ENCODE assay signal across 8 cellular contexts in genomic region chr12:47704719-47705118, GRCh38. TPM values are rescaled to one million over a fixed set of nuclear protein-coding genes. Genes with fewer than 3 reads are reported as not detected.
DNase-seq lines count a peak whose midpoint lies in the region; TF ChIP-seq lines count a peak whose summit lies in the region.

No MANE protein-coding gene starts in this region.

- no peaks in the 10 kb centered on the region for H3K27me3 Mint-ChIP-seq in MCF 10A (ENCODE audit: insufficient read depth, unreplicated experiment)

- H3K9ac ChIP-seq in HUES48 (ENCODE audit: low read depth, low read length) (peak overlapping the region; percentile 52; the same call in 1 of the 2 replicates), muscle layer of colon (ENCODE audit: low read length) (peak overlapping the region; percentile 26)

- H3K4me1 Mint-ChIP-seq in MCF 10A (ENCODE audit: insufficient read depth, unreplicated experiment), result peaks cover 30% of the 10 kb centered on the region

- no peaks in the 10 kb centered on the region for H3K9me3 Mint-ChIP-seq in MCF 10A (ENCODE audit: unreplicated experiment)

- H3K27ac ChIP-seq in HUES48 (ENCODE audit: low read depth, low read length) (no peak overlapping the region), muscle layer of colon (ENCODE audit: low read depth, low read length) (no peak overlapping the region)

- peak overlapping the region; percentile 75 for H3K4me3 ChIP-seq in AG10803 (ENCODE audit: low read length)
- peak overlapping the region; percentile 75 for H3K4me3 ChIP-seq in HUES48 (ENCODE audit: low read depth, low read length)
- H3K4me3 ChIP-seq in muscle layer of colon (ENCODE audit: low read depth in 1 of 2, low read length in 2 of 2), result peak overlapping the region; percentile 76 to 86

- H3K9me3 ChIP-seq in HUES48 (ENCODE audit: control insufficient read depth, insufficient read depth, low read length) (no peaks in the 10 kb centered on the region), muscle layer of colon (ENCODE audit: low read length) (no peaks in the 10 kb centered on the region)

- H3K36me3 ChIP-seq in HUES48 (ENCODE audit: control insufficient read depth, insufficient read depth, low read length), result peaks cover 21% of the 10 kb centered on the region
- peaks cover 7% of the 10 kb centered on the region for H3K36me3 ChIP-seq in muscle layer of colon (ENCODE audit: insufficient read depth, low read length)

- BruUV-seq in MCF 10A (replicated peaks; lab: Mats Ljungman, UMichigan), result no TSS peak

- CTCF ChIA-PET in MCF 10A (lab: Yijun Ruan, JAX), result interaction anchor here (0.5 to 1.8 kb wide), 13 partner anchors 8 to 634 kb away, joined by 3 to 11 read pairs (median 6); no protein-coding TSS in a partner anchor

- POLR2A ChIA-PET in MCF 10A (lab: Yijun Ruan, JAX), result interaction anchor here (0.6 to 2.6 kb wide), 7 partner anchors 10 to 1425 kb away, joined by 3 to 12 read pairs (median 3); no protein-coding TSS in a partner anchor

- DNase-seq in AG10803 (ENCODE audit: low read depth) (no peak), MCF 10A (ENCODE audit: unreplicated experiment) (no peak), RKO (ENCODE audit: low spot score) (no peak), HK-2 (ENCODE audit: unreplicated experiment) (no peak), DMS114 treated with DMSO at 0.1 percent for 48 hours (lab: John Stamatoyannopoulos, UW; ENCODE audit: unreplicated experiment) (no peak)
- DNase-seq in stimulated activated CD4-positive, alpha-beta T cell treated with anti-CD3 and anti-CD28 coated beads, Interleukin-4, amount 100 ng/mL, for 24 hours, result no peak

- no peak overlapping the region for H3K27ac Mint-ChIP-seq in MCF 10A (ENCODE audit: low read depth, unreplicated experiment)

- H3K27me3 ChIP-seq in HUES48 (ENCODE audit: control insufficient read depth, insufficient read depth, low read length) (no peaks in the 10 kb centered on the region), muscle layer of colon (ENCODE audit: control insufficient read depth in 1 of 2, insufficient read depth in 2 of 2, low read length in 2 of 2) (no peaks in the 10 kb centered on the region)

- TF ChIP-seq CTCF in AG10803 (conservative IDR thresholded peaks at IDR 0.05; ENCODE audit: low read length) (no peak), MCF 10A (IDR thresholded peaks at IDR 0.05; ENCODE audit: unreplicated experiment) (no peak)

- H3K4me3 Mint-ChIP-seq in MCF 10A (ENCODE audit: unreplicated experiment), result peak overlapping the region; percentile 88

- H3K4me1 ChIP-seq in HUES48 (ENCODE audit: control insufficient read depth, insufficient read depth, low read length) (peaks cover 10% of the 10 kb centered on the region), muscle layer of colon (ENCODE audit: insufficient read depth, low read length) (peaks cover 18% of the 10 kb centered on the region)

- peaks cover 17% of the 10 kb centered on the region for H3K36me3 Mint-ChIP-seq in MCF 10A (ENCODE audit: insufficient read depth, unreplicated experiment)

- intact Hi-C loops in MCF 10A (cut with micrococcal nuclease), result no loop called here

RNA-seq across cellular contexts. Expression of gene RPAP3, which starts 1.1 kb away (rescaled TPM):
- 16.2 and 22.5 TPM in 2 replicates for total RNA-seq in MCF 10A (2022)

RNA-seq across cellular contexts. Expression of gene ENDOU, which starts 20.6 kb away (rescaled TPM):
- total RNA-seq in MCF 10A (2022), result not detected in 2 replicates

RNA-seq across cellular contexts. Expression of gene RAPGEF3, which starts 54.0 kb away (rescaled TPM):
- 1.4 and 3.4 TPM in 2 replicates for total RNA-seq in MCF 10A (2022)
